In genomic region chr9:129442791-129443511, GRCh38 we compare ENCODE assay signal across 1 cellular context.
A peak's percentile ranks its signal among the peaks of the same experiment; 100 is the strongest.
TF ChIP-seq lines count a peak whose summit lies in the region.

No MANE protein-coding gene starts in this region.

TF ChIP-seq in HepG2, 621 proteins besides CTCF, POLR2A, EP300 and RAD21 (continued from another document and continues in another):
- TF ChIP-seq USF2 (IDR thresholded peaks at IDR 0.05; ENCODE audit: low read depth, low read length) (peak; percentile 80), USF2 (CRISPR knock-in tag; IDR thresholded peaks at IDR 0.05; ENCODE audit: borderline replicate concordance) (peak; percentile 92; the same call in 1 of the 2 replicates), DDIT3 (CRISPR knock-in tag; IDR thresholded peaks at IDR 0.05) (no peak), KDM2A (CRISPR knock-in tag; IDR thresholded peaks at IDR 0.05; ENCODE audit: borderline replicate concordance, low read depth) (no peak), ZNF747 (CRISPR knock-in tag; IDR thresholded peaks at IDR 0.05; ENCODE audit: borderline replicate concordance) (no peak), IRF1 (CRISPR knock-in tag; IDR thresholded peaks at IDR 0.05; ENCODE audit: low read depth) (no peak), ZBTB10 (CRISPR knock-in tag; IDR thresholded peaks at IDR 0.05; ENCODE audit: borderline replicate concordance) (no peak), POGK (CRISPR knock-in tag; conservative IDR thresholded peaks at IDR 0.05) (no peak), ZNF605 (CRISPR knock-in tag; IDR thresholded peaks at IDR 0.05) (no peak), ZNF670 (CRISPR knock-in tag; IDR thresholded peaks at IDR 0.05; ENCODE audit: borderline replicate concordance) (no peak), ZNF337 (CRISPR knock-in tag; IDR thresholded peaks at IDR 0.05; ENCODE audit: borderline replicate concordance, low read depth) (no peak), SETDB1 (CRISPR knock-in tag; IDR thresholded peaks at IDR 0.05; ENCODE audit: borderline replicate concordance) (no peak), MLX (CRISPR knock-in tag; IDR thresholded peaks at IDR 0.05) (peak; percentile 92), ZSCAN21 (CRISPR knock-in tag; IDR thresholded peaks at IDR 0.05; ENCODE audit: borderline replicate concordance) (peak; percentile 85), AGO2 (optimal IDR thresholded peaks at IDR 0.05; ENCODE audit: low read depth, low read length) (no peak), IKZF5 (CRISPR knock-in tag; IDR thresholded peaks at IDR 0.05) (peak; percentile 68; the same call in 1 of the 2 replicates), PRPF4 (IDR thresholded peaks at IDR 0.05; ENCODE audit: low read depth, low read length, poor library complexity, severe bottlenecking) (no peak), TBX2 (CRISPR knock-in tag; IDR thresholded peaks at IDR 0.05; ENCODE audit: borderline replicate concordance) (peak; percentile 57), ZNF207 (IDR thresholded peaks at IDR 0.05; ENCODE audit: borderline replicate concordance) (no peak), RBM22 (optimal IDR thresholded peaks at IDR 0.05; ENCODE audit: low read length) (no peak), ZNF430 (CRISPR knock-in tag; IDR thresholded peaks at IDR 0.05) (0 out of 2 replicates have a peak, but pooled peaks have one; percentile 42), ZEB1 (IDR thresholded peaks at IDR 0.05; ENCODE audit: insufficient replicate concordance, low read depth) (no peak), ETV5 (CRISPR knock-in tag; IDR thresholded peaks at IDR 0.05; ENCODE audit: borderline replicate concordance) (peak; percentile 50; the same call in 1 of the 2 replicates), PBX2 (CRISPR knock-in tag; IDR thresholded peaks at IDR 0.05) (no peak), HNF4G (IDR thresholded peaks at IDR 0.05; ENCODE audit: borderline replicate concordance, low read depth, low read length) (peak; percentile 85), HNF4G (CRISPR knock-in tag; IDR thresholded peaks at IDR 0.05; ENCODE audit: borderline replicate concordance, low read depth) (peak; percentile 95; the same call in 1 of the 2 replicates), ZFP90 (CRISPR knock-in tag; IDR thresholded peaks at IDR 0.05; ENCODE audit: borderline replicate concordance) (peak; percentile 61; the same call in 1 of the 2 replicates), TBL1XR1 (IDR thresholded peaks at IDR 0.05; ENCODE audit: borderline replicate concordance, low read length, partially characterized antibody) (no peak), ZNF101 (CRISPR knock-in tag; IDR thresholded peaks at IDR 0.05; ENCODE audit: borderline replicate concordance, low read depth) (no peak), ZNF615 (CRISPR knock-in tag; IDR thresholded peaks at IDR 0.05; ENCODE audit: borderline replicate concordance) (no peak), STAT5B (CRISPR knock-in tag; IDR thresholded peaks at IDR 0.05) (0 out of 2 replicates have a peak, but pooled peaks have one; percentile 21), NR2F1 (CRISPR knock-in tag; IDR thresholded peaks at IDR 0.05) (no peak), YEATS2 (CRISPR knock-in tag; IDR thresholded peaks at IDR 0.05; ENCODE audit: borderline replicate concordance) (no peak), ZNF678 (CRISPR knock-in tag; IDR thresholded peaks at IDR 0.05) (no peak), ZNF850 (CRISPR knock-in tag; conservative IDR thresholded peaks at IDR 0.05) (no peak), ZNF530 (CRISPR knock-in tag; IDR thresholded peaks at IDR 0.05; ENCODE audit: low read depth) (no peak), ZBTB8A (CRISPR knock-in tag; IDR thresholded peaks at IDR 0.05; ENCODE audit: borderline replicate concordance, low read depth) (no peak), ZNF318 (CRISPR knock-in tag; IDR thresholded peaks at IDR 0.05) (0 out of 2 replicates have a peak, but pooled peaks have one; percentile 29), ZNF629 (CRISPR knock-in tag; conservative IDR thresholded peaks at IDR 0.05) (0 out of 2 replicates have a peak, but pooled peaks have one; percentile 5), ZNF30 (CRISPR knock-in tag; IDR thresholded peaks at IDR 0.05) (no peak), ZNF296 (CRISPR knock-in tag; conservative IDR thresholded peaks at IDR 0.05) (no peak), TRIM24 (CRISPR knock-in tag; IDR thresholded peaks at IDR 0.05) (no peak), SP140L (CRISPR knock-in tag; IDR thresholded peaks at IDR 0.05; ENCODE audit: borderline replicate concordance) (no peak), SATB2 (CRISPR knock-in tag; IDR thresholded peaks at IDR 0.05) (no peak), ZNF431 (CRISPR knock-in tag; IDR thresholded peaks at IDR 0.05; ENCODE audit: borderline replicate concordance, low read depth) (no peak), FOXO1 (CRISPR knock-in tag; IDR thresholded peaks at IDR 0.05) (no peak), SIN3A (IDR thresholded peaks at IDR 0.05; ENCODE audit: borderline replicate concordance, low read depth, low read length) (no peak)
